In genomic region chr12:49566361-49566760, GRCh38 we compare ENCODE assay signal across 9 cellular contexts. TPM values are rescaled to one million over a fixed set of nuclear protein-coding genes. Genes with fewer than 3 reads are reported as not detected.
DNase-seq lines count a peak whose midpoint lies in the region; FAIRE-seq and TF ChIP-seq lines count a peak whose summit lies in the region.
"Had no signal": no experiment of that assay in that cellular context is flagged by ENCODE, and none has a peak within 500 bp of the region (broad histone marks: within the 10 kb centered on the region; RNA-seq: fewer than 3 reads in every experiment).

No MANE protein-coding gene starts in this region.

- H3K9ac ChIP-seq in Karpas-422 (ENCODE audit: low read length) = peak overlapping the region; percentile 91
- H3K9ac ChIP-seq in H1 (replicated peaks in 1 of 4; ENCODE audit: extremely low read depth in 1 of 4, low read depth in 3 of 4, low read length in 3 of 4) = peak overlapping the region in 2 of 4 experiments; percentile 29 to 48; a peak in 4 of 7 replicates

- H3K27me3 ChIP-seq in CD8-positive, alpha-beta memory T cell (ENCODE audit: insufficient read depth, low read length, poor library complexity, severe bottlenecking) = no peaks in the 10 kb centered on the region
- H3K27me3 ChIP-seq in Karpas-422 (ENCODE audit: low read length) (no peaks in the 10 kb centered on the region), H1 (replicated peaks in 1 of 4; ENCODE audit: control insufficient read depth in 3 of 4, extremely low read depth in 1 of 4, insufficient read depth in 3 of 4, low read length in 3 of 4) (no peaks in the 10 kb centered on the region), prostate gland (replicated peaks; ENCODE audit: insufficient read depth) (no peaks in the 10 kb centered on the region), vagina (no peaks in the 10 kb centered on the region)

- no peak overlapping the region for H3K27ac ChIP-seq in CD8-positive, alpha-beta memory T cell (ENCODE audit: low read depth, low read length)
- H3K27ac ChIP-seq in Karpas-422 (ENCODE audit: low read length) (no peak overlapping the region), H1 (ENCODE audit: low read depth, low read length) (no peak overlapping the region), prostate gland (no peak overlapping the region), vagina (no peak overlapping the region)

- H3K56ac ChIP-seq in H1 (replicated peaks; ENCODE audit: insufficient read length, low read depth, low read length) = no peak overlapping the region

- no peak for FAIRE-seq in H1 (lab: Jason Lieb, UNC)
- FAIRE-seq: TTC549 had no signal

- H3K27ac Mint-ChIP-seq in CD8-positive, alpha-beta memory T cell = peak overlapping the region in 4 of 8 donors; percentile 21 to 57 (median 43)
- H3K27ac Mint-ChIP-seq in neural crest cell (ENCODE audit: unreplicated experiment) = no peak overlapping the region

- no peak overlapping the region; the same call in 1 of the 2 replicates for H2BK12ac ChIP-seq in H1 (ENCODE audit: low read depth, low read length)

- no peak overlapping the region for H3K14ac ChIP-seq in H1 (ENCODE audit: insufficient read length)

- no peak overlapping the region for H4K91ac ChIP-seq in H1 (replicated peaks; ENCODE audit: insufficient read length, low read length)

- no peak for TF ChIP-seq EP300 in H1 (IDR thresholded peaks at IDR 0.05; ENCODE audit: borderline replicate concordance in 1 of 2, low read depth in 2 of 2, low read length in 2 of 2)

- peak overlapping the region; percentile 79; the same call in 1 of the 2 replicates for H4K8ac ChIP-seq in H1 (ENCODE audit: extremely low read depth, insufficient read depth, low read length)

- peaks cover 3 to 58% (median 7%) of the 10 kb centered on the region in 3 donors for H3K36me3 Mint-ChIP-seq in CD8-positive, alpha-beta memory T cell
- peaks cover 3% of the 10 kb centered on the region for H3K36me3 Mint-ChIP-seq in neural crest cell (ENCODE audit: low read depth)

- no peak overlapping the region for H3K18ac ChIP-seq in H1 (ENCODE audit: extremely low read depth, low read length)

- POLR2A ChIA-PET in CD8-positive, alpha-beta memory T cell (lab: Charles Lee) = interaction anchor here (1.4 to 1.7 kb wide), 2 partner anchors 13 to 57 kb away, joined by 4 to 5 read pairs; partner anchors contain the start of gene PRPF40B
- POLR2A ChIA-PET in H1 (lab: Charles Lee; ENCODE audit: partially characterized antibody) = interaction anchor here (0.7 to 9.1 kb wide), 11 partner anchors 9 to 548 kb away, joined by 3 to 72 read pairs (median 5); partner anchors contain the start of genes FAM186B and TMBIM6

- no peak for TF ChIP-seq CTCF in H1 (IDR thresholded peaks at IDR 0.05; ENCODE audit: control extremely low read depth in 1 of 3, insufficient read depth in 1 of 3, low read depth in 1 of 3, low read length in 3 of 3)
- TF ChIP-seq CTCF in neural crest cell (conservative IDR thresholded peaks at IDR 0.05) = no peak
- no peak for TF ChIP-seq CTCF in prostate gland (IDR thresholded peaks at IDR 0.05)
- TF ChIP-seq CTCF in vagina (IDR thresholded peaks at IDR 0.05) = no peak

- no peak overlapping the region for H3K4ac ChIP-seq in H1 (replicated peaks; ENCODE audit: insufficient read length, low read depth, low read length)

- H4K20me1 ChIP-seq in Karpas-422 (ENCODE audit: insufficient read depth, low read depth, low read length) (no peaks in the 10 kb centered on the region), H1 (replicated peaks in 1 of 2; ENCODE audit: control insufficient read depth in 1 of 2, insufficient read depth in 2 of 2, low read length in 2 of 2) (peaks cover 0 to 10% of the 10 kb centered on the region in 2 experiments)

- H3K4me3 Mint-ChIP-seq in CD8-positive, alpha-beta memory T cell = peak overlapping the region in 5 of 7 donors; percentile 12 to 99 (median 93)
- peak overlapping the region; percentile 49 for H3K4me3 Mint-ChIP-seq in neural crest cell

- intact Hi-C loops in prostate gland (cut with DNase I) = no loop called here
- intact Hi-C loops in vagina (cut with DNase I) = loop anchor here (5.0 kb wide), 1 partner anchor 56 kb away; the partner anchor contains the start of gene PRPF40B

- no peak overlapping the region for H4K5ac ChIP-seq in H1 (ENCODE audit: insufficient read length, low read depth, low read length)

- no peaks in the 10 kb centered on the region for H3K9me3 Mint-ChIP-seq in CD8-positive, alpha-beta memory T cell
- no peaks in the 10 kb centered on the region for H3K9me3 Mint-ChIP-seq in neural crest cell

- no peak overlapping the region for H2BK120ac ChIP-seq in H1 (replicated peaks; ENCODE audit: low read depth, low read length)

- DNase-seq in CD8-positive, alpha-beta memory T cell = no peak
- no peak for DNase-seq in Karpas-422
- DNase-seq in H1 (ENCODE audit: low read depth in 1 of 2, low spot score in 2 of 2) = no peak
- DNase-seq in neural crest cell (ENCODE audit: low read depth, low spot score) = no peak
- no peak for DNase-seq in prostate gland (ENCODE audit: low spot score)
- DNase-seq in T-helper 9 cell = no peak
- DNase-seq in vagina (ENCODE audit: extremely low spot score in 2 of 2) = no peak
- DNase-seq: stimulated activated naive CD4-positive, alpha-beta T cell treated with Interleukin-2 at 50 U/mL for 16 hours had no signal

- no peak overlapping the region for H2AFZ ChIP-seq in Karpas-422 (ENCODE audit: low read length)
- H2AFZ ChIP-seq in H1 (ENCODE audit: low read length) = no peak overlapping the region

- peaks cover 6% of the 10 kb centered on the region; the same call in 1 of the 2 replicates for H3K23me2 ChIP-seq in H1 (ENCODE audit: low read depth, low read length)

- H3K36me3 ChIP-seq in CD8-positive, alpha-beta memory T cell (ENCODE audit: insufficient read depth, low read length) = peaks cover 33% of the 10 kb centered on the region
- H3K36me3 ChIP-seq in Karpas-422 (ENCODE audit: insufficient read depth, low read length) (peaks cover 9% of the 10 kb centered on the region; the same call in 1 of the 2 replicates), H1 (ENCODE audit: control insufficient read depth in 2 of 4, insufficient read depth in 4 of 4, low read length in 3 of 4) (peaks cover 15 to 32% (median 23%) of the 10 kb centered on the region in 4 experiments; a peak in 7 of 8 replicates), prostate gland (peaks cover 10 to 26% of the 10 kb centered on the region in 2 donors), vagina (peaks cover 0 to 42% of the 10 kb centered on the region in 2 donors)

- H3K9me2 ChIP-seq in Karpas-422 (replicated peaks; ENCODE audit: insufficient read depth, low read length) = no peaks in the 10 kb centered on the region

- H3K4me3 ChIP-seq in CD8-positive, alpha-beta memory T cell (ENCODE audit: low read length) = peak overlapping the region; percentile 96
- peak overlapping the region; percentile 85 for H3K4me3 ChIP-seq in Karpas-422 (ENCODE audit: low read length)
- H3K4me3 ChIP-seq in H1 (ENCODE audit: extremely low read depth in 1 of 4, insufficient read depth in 2 of 4, low read depth in 3 of 4, low read length in 4 of 4) = peak overlapping the region in 1 of 4 experiments; percentile 92; a peak in 1 of 8 replicates
- no peak overlapping the region for H3K4me3 ChIP-seq in prostate gland
- H3K4me3 ChIP-seq in vagina = no peak overlapping the region

- no peak for TF ChIP-seq POLR2A in H1 (IDR thresholded peaks at IDR 0.05; ENCODE audit: control extremely low read depth in 1 of 2, low read depth in 2 of 2, low read length in 2 of 2)
- no peak for TF ChIP-seq POLR2A in prostate gland (IDR thresholded peaks at IDR 0.05)
- no peak for TF ChIP-seq POLR2A in vagina (IDR thresholded peaks at IDR 0.05)

- H2BK15ac ChIP-seq in H1 (ENCODE audit: low read length) = peak overlapping the region; percentile 88; the same call in 1 of the 2 replicates

- peaks cover 42% of the 10 kb centered on the region for H3K4me1 ChIP-seq in CD8-positive, alpha-beta memory T cell (ENCODE audit: insufficient read depth, low read length)
- peaks cover 26% of the 10 kb centered on the region for H3K4me1 ChIP-seq in Karpas-422 (ENCODE audit: low read length)
- no peaks in the 10 kb centered on the region; a peak in 3 of 7 replicates for H3K4me1 ChIP-seq in H1 (replicated peaks in 1 of 4; ENCODE audit: control insufficient read depth in 3 of 4, insufficient read depth in 4 of 4, low read length in 3 of 4)
- peaks cover 3% of the 10 kb centered on the region for H3K4me1 ChIP-seq in prostate gland (replicated peaks)
- H3K4me1 ChIP-seq in vagina = peaks cover 40% of the 10 kb centered on the region

- WGBS in H1 (ENCODE audit: extremely low coverage in 1 of 2, insufficient coverage in 1 of 2, insufficient read length in 1 of 2, insufficient replicate concordance in 2 of 2, low coverage in 1 of 2, low lambda C conversion rate in 2 of 2, missing lambda C conversion rate in 1 of 2), 2 experiments = 89% methylated on average over 13 of the region's 13 CpGs; no CpG with 5 or more reads in 1 of the 2 experiments
- WGBS in prostate gland = 92% methylated on average over 12 of the region's 13 CpGs

- no peak overlapping the region for H2BK5ac ChIP-seq in H1 (ENCODE audit: low read depth, low read length)

- TF ChIP-seq RAD21 in H1 (IDR thresholded peaks at IDR 0.05 in 1 of 2, conservative IDR thresholded peaks at IDR 0.05 in 1 of 2; ENCODE audit: low read depth in 2 of 2, low read length in 2 of 2) = no peak

- H3K79me1 ChIP-seq in H1 (ENCODE audit: low read depth, low read length) = peaks cover 14% of the 10 kb centered on the region

- 0 out of 2 replicates have a peak overlapping the region, but pooled peaks have one; percentile 15 for H2AK5ac ChIP-seq in H1 (ENCODE audit: low read depth, low read length)

- H3K79me2 ChIP-seq in Karpas-422 (ENCODE audit: low read length) (peaks cover 55% of the 10 kb centered on the region), H1 (ENCODE audit: control insufficient read depth in 1 of 2, insufficient read depth in 2 of 2, low read length in 2 of 2) (peaks cover 0 to 30% of the 10 kb centered on the region in 2 experiments; a peak in 2 of 4 replicates)

- no peaks in the 10 kb centered on the region for H3K9me3 ChIP-seq in CD8-positive, alpha-beta memory T cell (ENCODE audit: low read length)
- H3K9me3 ChIP-seq in Karpas-422 (ENCODE audit: low read length) (no peaks in the 10 kb centered on the region), H1 (ENCODE audit: insufficient read depth in 2 of 2, low read depth in 1 of 2, low read length in 1 of 2) (no peaks in the 10 kb centered on the region), prostate gland (no peaks in the 10 kb centered on the region), vagina (no peaks in the 10 kb centered on the region)

- peaks cover 51 to 64% (median 57%) of the 10 kb centered on the region in 3 donors for H3K4me1 Mint-ChIP-seq in CD8-positive, alpha-beta memory T cell
- H3K4me1 Mint-ChIP-seq in neural crest cell = peaks cover 28% of the 10 kb centered on the region

- H3K27me3 Mint-ChIP-seq in CD8-positive, alpha-beta memory T cell = no peaks in the 10 kb centered on the region
- H3K27me3 Mint-ChIP-seq in neural crest cell (ENCODE audit: low read depth) = no peaks in the 10 kb centered on the region

- no peak overlapping the region for H3K23ac ChIP-seq in H1 (ENCODE audit: insufficient read length)

- peak overlapping the region; percentile 93 for H3K4me2 ChIP-seq in Karpas-422 (ENCODE audit: low read depth, low read length, poor library complexity, severe bottlenecking)
- peak overlapping the region in 1 of 2 experiments; percentile 72; a peak in 2 of 4 replicates for H3K4me2 ChIP-seq in H1 (ENCODE audit: insufficient read depth in 1 of 2, low read depth in 2 of 2, low read length in 2 of 2)

- CTCF ChIA-PET in CD8-positive, alpha-beta memory T cell (lab: Charles Lee) = interaction anchor here (1.0 to 1.6 kb wide), 5 partner anchors 13 to 269 kb away, joined by 3 to 9 read pairs (median 4); partner anchors contain the start of genes DNAJC22 and TMBIM6
- CTCF ChIA-PET in H1 (lab: Charles Lee; ENCODE audit: partially characterized antibody) = interaction anchor here (1.1 to 7.7 kb wide), 8 partner anchors 8 to 235 kb away, joined by 3 to 115 read pairs (median 6); partner anchors contain the start of gene DNAJC22

- no peak overlapping the region for H2BK20ac ChIP-seq in H1 (ENCODE audit: low read length)

RNA-seq across cellular contexts. Expression of gene MCRS1, which starts 1.6 kb away (rescaled TPM):
- 10 to 100 TPM; 89.1 to 96.5 TPM for total RNA-seq in CD8-positive, alpha-beta memory T cell
- polyA plus RNA-seq in CD8-positive, alpha-beta memory T cell = 61.6 TPM
- 28.6 and 51.8 TPM in 2 replicates for total RNA-seq in Karpas-422 (2014; rRNA removed; shearing (Covaris generic); ENCODE audit: low replicate concordance)
- total RNA-seq in H1 (2021; fragmentation: NEBNext Ultra II Directional; extraction: Animal tissue kit (Norgen Biotek cat#: 25700)) = 90.3 and 92.5 TPM in 2 replicates
- 139 and 170 TPM in 2 replicates for polyA plus RNA-seq in H1 (2011; rRNA removed)
- 135 TPM for polyA plus RNA-seq in H1 (2011; cell fraction: cytosol; rRNA removed)
- 210 TPM for polyA plus RNA-seq in H1 (2011; cell fraction: nucleus; rRNA removed)
- 51.5 to 92.0 TPM (median 89.3 TPM) in 4 replicates for polyA plus RNA-seq in H1 (2012, experiment 1 of 2)
- polyA plus RNA-seq in H1 (2012, experiment 2 of 2) = 112 TPM
- 54.6 TPM for polyA plus RNA-seq in H1 (2013, experiment 1 of 2)
- polyA plus RNA-seq in H1 (2013, experiment 2 of 2) = 56.7 TPM
- polyA minus RNA-seq in H1 (2011; rRNA and poly(A)+ RNA removed) = 83.5 and 103 TPM in 2 replicates
- polyA minus RNA-seq in H1 (2011; cell fraction: cytosol; rRNA and poly(A)+ RNA removed) = 48.8 TPM
- polyA minus RNA-seq in H1 (2011; cell fraction: nucleus; rRNA and poly(A)+ RNA removed) = 55.8 TPM
- total RNA-seq in neural crest cell (89.6 and 95.3 TPM in 2 replicates), prostate gland (10 to 100 TPM; 54.1 to 87.0 TPM), vagina (40.8 TPM)

RNA-seq across cellular contexts. Expression of gene KCNH3, which starts 27.5 kb away (rescaled TPM):
- total RNA-seq in CD8-positive, alpha-beta memory T cell = 1 to 10 TPM; 2.5 to 3.1 TPM
- polyA plus RNA-seq in CD8-positive, alpha-beta memory T cell = 1.4 TPM
- total RNA-seq in Karpas-422 (2014; rRNA removed; shearing (Covaris generic); ENCODE audit: low replicate concordance) = not detected in 2 replicates
- total RNA-seq in H1 (2021; fragmentation: NEBNext Ultra II Directional; extraction: Animal tissue kit (Norgen Biotek cat#: 25700)) = 0.24 and 0.36 TPM in 2 replicates
- 0.47 and 0.50 TPM in 2 replicates for polyA plus RNA-seq in H1 (2011; rRNA removed)
- 0.50 TPM for polyA plus RNA-seq in H1 (2011; cell fraction: cytosol; rRNA removed)
- 1.6 TPM for polyA plus RNA-seq in H1 (2011; cell fraction: nucleus; rRNA removed)
- polyA plus RNA-seq in H1 (2012, experiment 1 of 2) = 0.24 to 0.67 TPM (median 0.60 TPM) in 3 of 4 replicates, not detected in the other
- 0.18 TPM for polyA plus RNA-seq in H1 (2012, experiment 2 of 2)
- 0.36 TPM for polyA plus RNA-seq in H1 (2013, experiment 1 of 2)
- 0.15 TPM for polyA plus RNA-seq in H1 (2013, experiment 2 of 2)
- 0.17 and 0.19 TPM in 2 replicates for polyA minus RNA-seq in H1 (2011; rRNA and poly(A)+ RNA removed)
- polyA minus RNA-seq in H1 (2011; cell fraction: cytosol; rRNA and poly(A)+ RNA removed) = not detected
- 0.80 TPM for polyA minus RNA-seq in H1 (2011; cell fraction: nucleus; rRNA and poly(A)+ RNA removed)
- 0.16 and 0.34 TPM in 2 replicates for total RNA-seq in neural crest cell
- total RNA-seq in prostate gland = 1 to 10 TPM; 1.8 to 2.2 TPM
- total RNA-seq in vagina = not detected

RNA-seq across cellular contexts. Expression of gene FAM186B, which starts 39.1 kb away (rescaled TPM):
- under 1 TPM; 0.11 to 0.15 TPM for total RNA-seq in CD8-positive, alpha-beta memory T cell
- not detected for polyA plus RNA-seq in CD8-positive, alpha-beta memory T cell
- total RNA-seq in Karpas-422 (2014; rRNA removed; shearing (Covaris generic); ENCODE audit: low replicate concordance) = 1.1 TPM in 1 of 2 replicates, not detected in the other
- total RNA-seq in H1 (2021; fragmentation: NEBNext Ultra II Directional; extraction: Animal tissue kit (Norgen Biotek cat#: 25700)) = 0.21 and 0.73 TPM in 2 replicates
- 0.12 and 0.13 TPM in 2 replicates for polyA plus RNA-seq in H1 (2011; rRNA removed)
- polyA plus RNA-seq in H1 (2011; cell fraction: cytosol; rRNA removed) = 0.28 TPM
- 0.34 TPM for polyA plus RNA-seq in H1 (2011; cell fraction: nucleus; rRNA removed)
- polyA plus RNA-seq in H1 (2012, experiment 1 of 2) = 0.52 to 0.70 TPM (median 0.58 TPM) in 4 replicates
- polyA plus RNA-seq in H1 (2012, experiment 2 of 2) = 0.09 TPM
- polyA plus RNA-seq in H1 (2013, experiment 1 of 2) = 0.18 TPM
- polyA plus RNA-seq in H1 (2013, experiment 2 of 2) = 0.09 TPM
- 0.41 and 0.46 TPM in 2 replicates for polyA minus RNA-seq in H1 (2011; rRNA and poly(A)+ RNA removed)
- not detected for polyA minus RNA-seq in H1 (2011; cell fraction: cytosol; rRNA and poly(A)+ RNA removed)
- polyA minus RNA-seq in H1 (2011; cell fraction: nucleus; rRNA and poly(A)+ RNA removed) = 0.20 TPM
- total RNA-seq in neural crest cell (0.28 TPM in 1 of 2 replicates, not detected in the other), prostate gland (1 to 10 TPM in 1 of 2 donors, under 1 TPM in 1; 0.23 to 10.0 TPM), vagina (not detected)

RNA-seq across cellular contexts. Expression of gene PRPF40B, which starts 57.0 kb away (rescaled TPM):
- total RNA-seq in CD8-positive, alpha-beta memory T cell = 1 to 10 TPM; 9.0 to 9.9 TPM
- polyA plus RNA-seq in CD8-positive, alpha-beta memory T cell = 2.0 TPM
- 5.0 and 14.1 TPM in 2 replicates for total RNA-seq in Karpas-422 (2014; rRNA removed; shearing (Covaris generic); ENCODE audit: low replicate concordance)
- total RNA-seq in H1 (2021; fragmentation: NEBNext Ultra II Directional; extraction: Animal tissue kit (Norgen Biotek cat#: 25700)) = 24.4 and 26.8 TPM in 2 replicates
- 14.4 and 23.5 TPM in 2 replicates for polyA plus RNA-seq in H1 (2011; rRNA removed)
- 23.9 TPM for polyA plus RNA-seq in H1 (2011; cell fraction: cytosol; rRNA removed)
- polyA plus RNA-seq in H1 (2011; cell fraction: nucleus; rRNA removed) = 137 TPM
- polyA plus RNA-seq in H1 (2012, experiment 1 of 2) = 14.2 to 29.0 TPM (median 24.0 TPM) in 4 replicates
- polyA plus RNA-seq in H1 (2012, experiment 2 of 2) = 9.3 TPM
- 13.1 TPM for polyA plus RNA-seq in H1 (2013, experiment 1 of 2)
- 13.0 TPM for polyA plus RNA-seq in H1 (2013, experiment 2 of 2)
- 14.2 and 23.3 TPM in 2 replicates for polyA minus RNA-seq in H1 (2011; rRNA and poly(A)+ RNA removed)
- 11.0 TPM for polyA minus RNA-seq in H1 (2011; cell fraction: cytosol; rRNA and poly(A)+ RNA removed)
- 41.9 TPM for polyA minus RNA-seq in H1 (2011; cell fraction: nucleus; rRNA and poly(A)+ RNA removed)
- total RNA-seq in neural crest cell (24.4 and 27.0 TPM in 2 replicates), prostate gland (10 to 100 TPM; 13.9 to 31.1 TPM), vagina (22.1 TPM)

Comparison
In these comparisons a context has a peak if more than half of its experiments do, and no peak if none do; other contexts are left out.
1. H3K4me3 ChIP-seq: peak in CD8-positive, alpha-beta memory T cell (single experiment) and Karpas-422 (single experiment); none in prostate gland (0 of 2) and vagina (0 of 2).